18 cellular contexts compared by ENCODE assay signal in the genomic region with DNA sequence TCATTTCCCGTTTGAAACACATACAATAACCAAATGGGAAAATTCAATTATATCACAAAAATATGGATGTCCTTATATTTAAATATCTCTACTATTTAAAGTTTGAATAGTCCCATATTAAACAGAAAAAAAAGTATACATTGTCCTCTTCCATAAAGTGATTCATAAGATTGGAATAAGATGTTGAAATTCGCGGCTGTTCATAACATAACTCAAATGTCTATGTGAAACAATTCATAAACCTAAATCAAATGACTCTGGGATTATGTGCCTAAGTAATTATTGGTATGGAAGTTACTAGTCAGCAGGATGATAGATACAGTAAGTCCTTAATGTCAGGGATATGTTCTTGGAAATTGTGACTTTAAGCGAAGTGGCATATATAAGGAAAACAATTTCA.
"Had no signal": no experiment of that assay in that cellular context is flagged by ENCODE, and none has a peak within 500 bp of the region (broad histone marks: within the 10 kb centered on the region; RNA-seq: fewer than 3 reads in every experiment).

No MANE protein-coding gene starts in this region.

- ATAC-seq: activated T-helper 17 cell treated with anti-CD3 and anti-CD28 coated beads, Interleukin-2, amount 50 U/mL, for 72 hours; left ventricle myocardium superior; right cardiac atrium; T-cell had no signal

- H3K4me1 ChIP-seq: ascending aorta, prostate gland had no signal

- H3K27ac ChIP-seq: ascending aorta, prostate gland, transverse colon had no signal

- H3K4me3 ChIP-seq: ascending aorta, prostate gland, transverse colon had no signal

- DNase-seq: activated CD4-positive, alpha-beta T cell treated with anti-CD3 and anti-CD28 coated beads, Interleukin-2, amount 50 U/mL, for 4 hours; activated naive CD4-positive, alpha-beta T cell treated with Interleukin-2 at 50 U/mL for 16 hours; foreskin melanocyte; kidney glomerular epithelial cell; left ventricle myocardium superior; mesenchymal stem cell; nephron progenitor cell; right cardiac atrium; small intestine; stimulated activated CD4-positive, alpha-beta T cell treated with anti-CD3 and anti-CD28 coated beads, Interleukin-4, amount 100 ng/mL, for 24 hours; stimulated activated naive CD4-positive, alpha-beta T cell treated with Interleukin-2 at 50 U/mL for 16 hours; substantia nigra; T-cell; T-helper 9 cell; transverse colon had no signal

- H3K9me3 ChIP-seq: ascending aorta, prostate gland, transverse colon had no signal

- FAIRE-seq: small intestine had no signal
